In genomic region chr4:54767376-54767775, GRCh38 we compare ENCODE assay signal across 18 cellular contexts.
A peak's percentile ranks its signal among the peaks of the same experiment; 100 is the strongest.
DNase-seq lines count a peak whose midpoint lies in the region; ATAC-seq and TF ChIP-seq lines count a peak whose summit lies in the region.
"Had no signal": no experiment of that assay in that cellular context is flagged by ENCODE, and none has a peak within 500 bp of the region (broad histone marks: within the 10 kb centered on the region; RNA-seq: fewer than 3 reads in every experiment).

No MANE protein-coding gene starts in this region.

- H3K9me1 ChIP-seq in IMR-90 (ENCODE audit: insufficient read depth, low read length): no peaks in the 10 kb centered on the region

- H3K27me3 ChIP-seq in IMR-90 (ENCODE audit: control insufficient read depth, insufficient read depth, low read length) (no peaks in the 10 kb centered on the region), prostate gland (replicated peaks; ENCODE audit: insufficient read depth) (no peaks in the 10 kb centered on the region)
- H3K27me3 ChIP-seq: BLaER1 had no signal

- dilution Hi-C loops in IMR-90 (cut with HindIII; ENCODE audit: low sequenced_read_pairs, unreplicated experiment): no loop called here

- CTCF ChIA-PET in IMR-90 (lab: Yijun Ruan, JAX): interaction anchor here (0.8 kb wide), 1 partner anchor 17 kb away, joined by 3 read pairs; no protein-coding TSS in a partner anchor

- ATAC-seq in IMR-90 (ENCODE audit: low read depth) (peak; percentile 11; the same call in 1 of the 2 replicates), HG03457 (IDR thresholded peaks at IDR 0.05; ENCODE audit: unreplicated experiment) (no peak)
- ATAC-seq: HepG2 had no signal

- no peak for TF ChIP-seq RAD21 in IMR-90 (IDR thresholded peaks at IDR 0.05; ENCODE audit: low read length)

- no peak overlapping the region for H3K4me3 Mint-ChIP-seq in activated naive CD8-positive, alpha-beta T cell treated with anti-CD3 and anti-CD28 coated beads for 36 hours
- H3K4me3 Mint-ChIP-seq: CD14-positive monocyte; CD4-positive, alpha-beta memory T cell had no signal

- H3K56ac ChIP-seq in IMR-90 (ENCODE audit: extremely low read depth, insufficient read depth, low read length): no peak overlapping the region

- POLR2A ChIA-PET in IMR-90 (lab: Charles Lee; ENCODE audit: unreplicated experiment): no interaction called here

- TF ChIP-seq CTCF in IMR-90 (conservative IDR thresholded peaks at IDR 0.05; ENCODE audit: low read depth, low read length): no peak
- TF ChIP-seq CTCF in prostate gland (IDR thresholded peaks at IDR 0.05): no peak

- H3K36me3 ChIP-seq in IMR-90 (ENCODE audit: control insufficient read depth, insufficient read depth, low read length): no peaks in the 10 kb centered on the region
- H3K36me3 ChIP-seq in prostate gland: no peaks in the 10 kb centered on the region
- H3K36me3 ChIP-seq: BLaER1 had no signal

- H3K4me1 ChIP-seq in IMR-90 (ENCODE audit: control insufficient read depth, insufficient read depth, low read length): no peaks in the 10 kb centered on the region
- H3K4me1 ChIP-seq in prostate gland (replicated peaks): no peaks in the 10 kb centered on the region

- peaks cover 5% of the 10 kb centered on the region for H3K9me3 Mint-ChIP-seq in activated naive CD8-positive, alpha-beta T cell treated with anti-CD3 and anti-CD28 coated beads for 36 hours

- H2AK9ac ChIP-seq in IMR-90 (replicated peaks; ENCODE audit: low read depth, low read length, poor library complexity): no peak overlapping the region

- H2BK5ac ChIP-seq in IMR-90 (ENCODE audit: low read depth, low read length, poor library complexity, severe bottlenecking): no peak overlapping the region

- in situ Hi-C loops in IMR-90 (cut with MboI; ENCODE audit: low sequenced_read_pairs): loop anchor here (25.0 kb wide), 1 partner anchor 570 kb away; the partner anchor contains the start of gene SRD5A3

- H3K4me3 ChIP-seq in IMR-90 (ENCODE audit: insufficient read depth, low read depth, low read length) (no peak overlapping the region), prostate gland (no peak overlapping the region)
- H3K4me3 ChIP-seq: BLaER1, GM23248 had no signal

- H3K27ac Mint-ChIP-seq in activated naive CD8-positive, alpha-beta T cell treated with anti-CD3 and anti-CD28 coated beads for 36 hours: no peak overlapping the region
- H3K27ac Mint-ChIP-seq: CD14-positive monocyte; CD4-positive, alpha-beta memory T cell had no signal

- peaks cover 3% of the 10 kb centered on the region for H3K27me3 Mint-ChIP-seq in activated naive CD8-positive, alpha-beta T cell treated with anti-CD3 and anti-CD28 coated beads for 36 hours
- H3K27me3 Mint-ChIP-seq: CD4-positive, alpha-beta memory T cell had no signal

- no peak overlapping the region for H2BK120ac ChIP-seq in IMR-90 (ENCODE audit: low read depth, low read length)

- no TSS peak for BruUV-seq in IMR-90 (replicated peaks; lab: Mats Ljungman, UMichigan)

- no peak overlapping the region for H3K23ac ChIP-seq in IMR-90 (ENCODE audit: low read depth, low read length)

- intact Hi-C loops in IMR-90 (cut with micrococcal nuclease) (no loop called here), prostate gland (cut with DNase I) (no loop called here)

- no peak overlapping the region for H2AFZ ChIP-seq in IMR-90 (replicated peaks; ENCODE audit: low read length, poor library complexity)
- H2AFZ ChIP-seq: GM23248 had no signal

- no peaks in the 10 kb centered on the region for H4K20me1 ChIP-seq in IMR-90 (ENCODE audit: insufficient read depth, low read length)
- H4K20me1 ChIP-seq: BLaER1 had no signal

- no peak overlapping the region for H3K9ac ChIP-seq in IMR-90 (ENCODE audit: low read depth, low read length)
- H3K9ac ChIP-seq: BLaER1, GM23248 had no signal

- H4K8ac ChIP-seq in IMR-90 (ENCODE audit: low read depth in 2 of 2, low read length in 2 of 2): no peak overlapping the region

- H3K27ac ChIP-seq in IMR-90 (ENCODE audit: insufficient read depth, low read length) (no peak overlapping the region), prostate gland (no peak overlapping the region)
- H3K27ac ChIP-seq: BLaER1, GM23248 had no signal

- H2AK5ac ChIP-seq in IMR-90 (ENCODE audit: low read depth, low read length): no peak overlapping the region

- H3K4ac ChIP-seq in IMR-90 (ENCODE audit: low read depth, low read length): no peak overlapping the region

- no peak overlapping the region for H3K18ac ChIP-seq in IMR-90 (ENCODE audit: low read depth, low read length)

- TF ChIP-seq POLR2A in IMR-90 (IDR thresholded peaks at IDR 0.05; ENCODE audit: low read depth, low read length): no peak
- TF ChIP-seq POLR2A in prostate gland (IDR thresholded peaks at IDR 0.05): no peak

- H4K5ac ChIP-seq in IMR-90 (ENCODE audit: low read depth, low read length): no peak overlapping the region

- no peak overlapping the region for H2BK20ac ChIP-seq in IMR-90 (ENCODE audit: low read depth, low read length)

- H3K4me2 ChIP-seq in IMR-90 (ENCODE audit: low read depth, low read length): no peak overlapping the region
- H3K4me2 ChIP-seq: BLaER1 had no signal

- H2BK15ac ChIP-seq in IMR-90 (ENCODE audit: low read depth, low read length): no peak overlapping the region

- no peaks in the 10 kb centered on the region for H3K79me1 ChIP-seq in IMR-90 (ENCODE audit: low read depth in 1 of 2, low read length in 2 of 2)

- DNase-seq in EL (peak; percentile 52), IMR-90 (no peak), myocyte (ENCODE audit: low read depth) (peak; percentile 13), prostate gland (ENCODE audit: low spot score) (no peak), NAMALWA (ENCODE audit: low spot score) (no peak)
- DNase-seq in activated naive CD8-positive, alpha-beta T cell treated with anti-CD3 and anti-CD28 coated beads for 36 hours: no peak
- DNase-seq: ACHN; AML-193; CD4-positive, alpha-beta memory T cell; DMS153; DMS79; GM23248; HCEC 1CT; KG1 had no signal

- H4K91ac ChIP-seq in IMR-90 (ENCODE audit: insufficient read depth, low read depth, low read length): no peak overlapping the region

- no peaks in the 10 kb centered on the region for H3K36me3 Mint-ChIP-seq in activated naive CD8-positive, alpha-beta T cell treated with anti-CD3 and anti-CD28 coated beads for 36 hours

- H3K9me3 ChIP-seq in IMR-90 (ENCODE audit: control insufficient read depth, insufficient read depth, low read length): no peaks in the 10 kb centered on the region
- H3K9me3 ChIP-seq in prostate gland: no peaks in the 10 kb centered on the region

- H3K4me1 Mint-ChIP-seq in activated naive CD8-positive, alpha-beta T cell treated with anti-CD3 and anti-CD28 coated beads for 36 hours: no peaks in the 10 kb centered on the region
- H3K4me1 Mint-ChIP-seq: CD14-positive monocyte; CD4-positive, alpha-beta memory T cell had no signal

- H3K14ac ChIP-seq in IMR-90 (replicated peaks; ENCODE audit: low read depth, low read length): no peak overlapping the region

TF ChIP-seq in IMR-90, 13 proteins besides CTCF, POLR2A, EP300 and RAD21:
- TF ChIP-seq RCOR1 (IDR thresholded peaks at IDR 0.05; ENCODE audit: insufficient replicate concordance, low read length) (no peak), MAZ (IDR thresholded peaks at IDR 0.05; ENCODE audit: borderline replicate concordance, low read depth, low read length) (no peak), RFX5 (IDR thresholded peaks at IDR 0.05; ENCODE audit: low read depth, low read length) (no peak)

Comparison
In these comparisons a context has a peak if more than half of its experiments do, and no peak if none do; other contexts are left out.
1. DNase-seq: peak in EL (single experiment) and myocyte (single experiment); none in IMR-90 (single experiment), prostate gland (single experiment), NAMALWA (single experiment) and activated naive CD8-positive, alpha-beta T cell treated with anti-CD3 and anti-CD28 coated beads for 36 hours (single experiment).